Comparison of ENCODE assay signal across 16 cellular contexts in the genomic region with DNA sequence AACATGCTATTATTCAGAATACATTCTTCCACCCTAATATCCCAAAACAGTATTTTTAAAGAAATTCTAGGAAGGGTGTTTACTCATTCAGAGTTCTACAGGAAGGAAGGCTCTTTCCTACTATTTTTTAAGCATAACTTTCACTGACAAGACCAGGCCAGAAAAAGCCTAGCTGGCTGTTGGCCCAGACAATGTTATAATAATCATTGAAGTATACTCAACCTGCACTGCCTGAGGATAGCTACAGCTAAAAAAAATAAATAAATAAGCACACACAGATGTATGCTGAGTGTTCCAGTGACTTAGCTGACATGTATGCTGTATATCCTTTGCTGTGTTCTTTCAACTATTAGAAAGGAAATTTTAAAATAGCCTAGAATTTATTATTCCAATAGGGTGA.
DNase-seq lines count a peak whose midpoint lies in the region; ATAC-seq and TF ChIP-seq lines count a peak whose summit lies in the region.
"Had no signal": no experiment of that assay in that cellular context is flagged by ENCODE, and none has a peak within 500 bp of the region (broad histone marks: within the 10 kb centered on the region; RNA-seq: fewer than 3 reads in every experiment).

No MANE protein-coding gene starts in this region.

- no peaks in the 10 kb centered on the region for H3K27me3 Mint-ChIP-seq in HFFc6 (ENCODE audit: insufficient read depth)
- no peaks in the 10 kb centered on the region for H3K27me3 Mint-ChIP-seq in stimulated activated memory B cell treated with anti-CD40 and anti-IgM and Interleukin-4, amounts not matched to agents 10 μg/mL and 1 μg/mL and 100 μg/mL, for 72 hours
- no peaks in the 10 kb centered on the region for H3K27me3 Mint-ChIP-seq in CD4-positive, alpha-beta T cell
- H3K27me3 Mint-ChIP-seq: CD4-positive, alpha-beta memory T cell; stimulated activated naive CD8-positive, alpha-beta T cell treated with anti-CD3 and anti-CD28 coated beads, Interleukin-15, Interleukin-2, amounts not matched to agents 100 ng/mL and 50 ng/mL, for 24 hours had no signal

- POLR2A ChIA-PET in CD4-positive, alpha-beta T cell (lab: Charles Lee), result no interaction called here

- H3K4me3 Mint-ChIP-seq in HFFc6, result no peak overlapping the region
- H3K4me3 Mint-ChIP-seq in stimulated activated memory B cell treated with anti-CD40 and anti-IgM and Interleukin-4, amounts not matched to agents 10 μg/mL and 1 μg/mL and 100 μg/mL, for 72 hours, result no peak overlapping the region
- H3K4me3 Mint-ChIP-seq in CD4-positive, alpha-beta T cell, result no peak overlapping the region
- H3K4me3 Mint-ChIP-seq: activated naive CD4-positive, alpha-beta T cell treated with anti-CD3 and anti-CD28 coated beads for 36 hours; CD4-positive, alpha-beta memory T cell; stimulated activated naive CD8-positive, alpha-beta T cell treated with anti-CD3 and anti-CD28 coated beads, Interleukin-15, Interleukin-2, amounts not matched to agents 100 ng/mL and 50 ng/mL, for 24 hours had no signal

- TF ChIP-seq CTCF in HFFc6 (IDR thresholded peaks at IDR 0.05), result no peak
- TF ChIP-seq CTCF in foreskin fibroblast (IDR thresholded peaks at IDR 0.05; ENCODE audit: low read depth, low read length), result no peak
- no peak for TF ChIP-seq CTCF in CD4-positive, alpha-beta T cell (IDR thresholded peaks at IDR 0.05)

- no peak overlapping the region for H3K4me3 ChIP-seq in foreskin fibroblast (ENCODE audit: low read depth in 1 of 2, low read length in 2 of 2)
- H3K4me3 ChIP-seq: HAP-1, SK-N-MC had no signal

- intact Hi-C loops in CD4-positive, alpha-beta T cell (cut with DNase I, micrococcal nuclease), result no loop called here

- no peaks in the 10 kb centered on the region for H3K36me3 Mint-ChIP-seq in HFFc6 (ENCODE audit: low read depth)
- peaks cover 2% of the 10 kb centered on the region for H3K36me3 Mint-ChIP-seq in stimulated activated memory B cell treated with anti-CD40 and anti-IgM and Interleukin-4, amounts not matched to agents 10 μg/mL and 1 μg/mL and 100 μg/mL, for 72 hours
- H3K36me3 Mint-ChIP-seq in CD4-positive, alpha-beta T cell (ENCODE audit: low read depth), result peaks cover 10% of the 10 kb centered on the region

- no peak for ATAC-seq in activated CD4-positive, CD25-positive, alpha-beta regulatory T cell treated with anti-CD3 and anti-CD28 coated beads, Interleukin-2, amount 50 U/mL, for 24 hours
- ATAC-seq in stimulated activated memory B cell treated with anti-CD40 and anti-IgM and Interleukin-4, amounts not matched to agents 10 μg/mL and 1 μg/mL and 100 μg/mL, for 72 hours, result no peak
- no peak for ATAC-seq in CD4-positive, alpha-beta T cell (ENCODE audit: poor library complexity)

- no peaks in the 10 kb centered on the region for H3K9me3 ChIP-seq in CD4-positive, alpha-beta T cell (ENCODE audit: control insufficient read depth, low read length)
- H3K9me3 ChIP-seq: HAP-1 had no signal

- no peak overlapping the region for H3K27ac ChIP-seq in CD4-positive, alpha-beta T cell (ENCODE audit: low read depth, low read length)
- H3K27ac ChIP-seq: SK-N-MC had no signal

- no peaks in the 10 kb centered on the region for H3K27me3 ChIP-seq in CD4-positive, alpha-beta T cell (ENCODE audit: control insufficient read depth, insufficient read depth, low read length)

- CTCF ChIA-PET in CD4-positive, alpha-beta T cell (lab: Charles Lee), result no interaction called here

- no peak overlapping the region for H3K27ac Mint-ChIP-seq in HFFc6
- no peak overlapping the region for H3K27ac Mint-ChIP-seq in stimulated activated memory B cell treated with anti-CD40 and anti-IgM and Interleukin-4, amounts not matched to agents 10 μg/mL and 1 μg/mL and 100 μg/mL, for 72 hours
- no peak overlapping the region for H3K27ac Mint-ChIP-seq in CD4-positive, alpha-beta T cell
- H3K27ac Mint-ChIP-seq: activated naive CD4-positive, alpha-beta T cell treated with anti-CD3 and anti-CD28 coated beads for 36 hours; CD4-positive, alpha-beta memory T cell; stimulated activated naive CD8-positive, alpha-beta T cell treated with anti-CD3 and anti-CD28 coated beads, Interleukin-15, Interleukin-2, amounts not matched to agents 100 ng/mL and 50 ng/mL, for 24 hours had no signal

- H3K4me1 Mint-ChIP-seq in HFFc6 (ENCODE audit: low read depth), result peaks cover 22% of the 10 kb centered on the region
- no peaks in the 10 kb centered on the region for H3K4me1 Mint-ChIP-seq in stimulated activated memory B cell treated with anti-CD40 and anti-IgM and Interleukin-4, amounts not matched to agents 10 μg/mL and 1 μg/mL and 100 μg/mL, for 72 hours
- H3K4me1 Mint-ChIP-seq in CD4-positive, alpha-beta T cell (ENCODE audit: low read depth), result no peaks in the 10 kb centered on the region
- H3K4me1 Mint-ChIP-seq: CD4-positive, alpha-beta memory T cell had no signal

- no peaks in the 10 kb centered on the region for H3K9me3 Mint-ChIP-seq in HFFc6
- H3K9me3 Mint-ChIP-seq in stimulated activated memory B cell treated with anti-CD40 and anti-IgM and Interleukin-4, amounts not matched to agents 10 μg/mL and 1 μg/mL and 100 μg/mL, for 72 hours, result no peaks in the 10 kb centered on the region
- no peaks in the 10 kb centered on the region for H3K9me3 Mint-ChIP-seq in CD4-positive, alpha-beta T cell
- H3K9me3 Mint-ChIP-seq: activated naive CD4-positive, alpha-beta T cell treated with anti-CD3 and anti-CD28 coated beads for 36 hours; CD4-positive, alpha-beta memory T cell; stimulated activated naive CD8-positive, alpha-beta T cell treated with anti-CD3 and anti-CD28 coated beads, Interleukin-15, Interleukin-2, amounts not matched to agents 100 ng/mL and 50 ng/mL, for 24 hours had no signal

- DNase-seq in HFFc6 (peak; percentile 47), amniotic stem cell (lab: John Stamatoyannopoulos, UW) (peak; percentile 11), foreskin fibroblast (peak; percentile 50 to 68), pulmonary artery endothelial cell (ENCODE audit: low read depth, low spot score) (peak; percentile 68)
- DNase-seq in CD4-positive, alpha-beta T cell, result no peak
- no peak for DNase-seq in activated CD4-positive, CD25-positive, alpha-beta regulatory T cell (lab: John Stamatoyannopoulos, UW)
- DNase-seq: activated CD4-positive, alpha-beta T cell treated with anti-CD3 and anti-CD28 coated beads for 4 hours; activated naive CD4-positive, alpha-beta T cell treated with anti-CD3 and anti-CD28 coated beads for 36 hours; CD4-positive, alpha-beta memory T cell; KG1; NCI-H526 treated with DMSO at 0.1 percent for 48 hours had no signal

Comparison
In these comparisons a context has a peak if more than half of its experiments do, and no peak if none do; other contexts are left out.
1. DNase-seq: peak in HFFc6 (single experiment), amniotic stem cell (single experiment), foreskin fibroblast (2 of 2) and pulmonary artery endothelial cell (single experiment); none in CD4-positive, alpha-beta T cell (0 of 10) and activated CD4-positive, CD25-positive, alpha-beta regulatory T cell (0 of 4).